ENCODE assay signal across 8 cellular contexts in the genomic region with DNA sequence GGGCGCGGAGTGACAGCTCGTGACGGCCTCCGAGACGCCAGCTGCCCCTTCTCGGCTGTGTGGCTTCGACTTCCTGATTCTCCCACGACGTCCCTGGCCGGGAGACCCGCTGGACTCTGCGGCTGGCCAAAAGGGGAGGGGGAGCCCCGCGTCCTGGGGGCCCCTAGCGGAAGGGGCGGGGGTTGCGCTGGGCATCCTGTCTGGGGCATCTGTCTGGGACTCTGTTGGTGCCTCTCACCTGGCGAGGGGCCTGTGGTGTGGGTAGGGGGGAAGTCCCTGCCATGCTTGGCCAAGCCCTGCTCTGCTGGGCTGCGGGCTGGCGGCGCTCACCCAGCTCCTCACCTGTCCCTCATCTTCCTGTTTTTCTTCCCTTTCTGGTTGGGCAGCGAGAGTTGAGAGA.
A peak's percentile ranks its signal among the peaks of the same experiment; 100 is the strongest.
DNase-seq lines count a peak whose midpoint lies in the region; ATAC-seq, FAIRE-seq and TF ChIP-seq lines count a peak whose summit lies in the region.
"Not testable (repeated sequence)": the region's sequence is repeated elsewhere in the genome, so short reads cannot be mapped to it uniquely, and the experiment has no call there.

No MANE protein-coding gene starts in this region.

- not testable (repeated sequence) for H3K4me1 ChIP-seq in pancreas

- H3K4me3 Mint-ChIP-seq in CD4-positive, alpha-beta T cell, result peak overlapping the region; percentile 78
- peak overlapping the region; percentile 62 for H3K4me3 Mint-ChIP-seq in activated CD4-positive, alpha-beta T cell treated with anti-CD3 and anti-CD28 coated beads, Interleukin-2, amount 10 ng/mL, durations not matched to agents 7 days and 5 days
- H3K4me3 Mint-ChIP-seq in activated naive CD8-positive, alpha-beta T cell treated with anti-CD3 and anti-CD28 coated beads for 36 hours, result peak overlapping the region; percentile 42
- peak overlapping the region; percentile 67 for H3K4me3 Mint-ChIP-seq in endothelial cell (ENCODE audit: unreplicated experiment)
- H3K4me3 Mint-ChIP-seq in stimulated activated naive CD8-positive, alpha-beta T cell treated with anti-CD3 and anti-CD28 coated beads, Interleukin-15, Interleukin-2, amounts not matched to agents 100 ng/mL and 50 ng/mL, for 24 hours, result peak overlapping the region; percentile 67

- H3K27me3 Mint-ChIP-seq in CD4-positive, alpha-beta T cell, result peaks cover 27% of the 10 kb centered on the region
- H3K27me3 Mint-ChIP-seq in activated CD4-positive, alpha-beta T cell treated with anti-CD3 and anti-CD28 coated beads, Interleukin-2, amount 10 ng/mL, durations not matched to agents 7 days and 5 days, result peaks cover 27% of the 10 kb centered on the region
- H3K27me3 Mint-ChIP-seq in activated naive CD8-positive, alpha-beta T cell treated with anti-CD3 and anti-CD28 coated beads for 36 hours, result peaks cover 50% of the 10 kb centered on the region
- H3K27me3 Mint-ChIP-seq in endothelial cell (ENCODE audit: unreplicated experiment), result not testable (repeated sequence)
- H3K27me3 Mint-ChIP-seq in stimulated activated naive CD8-positive, alpha-beta T cell treated with anti-CD3 and anti-CD28 coated beads, Interleukin-15, Interleukin-2, amounts not matched to agents 100 ng/mL and 50 ng/mL, for 24 hours, result peaks cover 29% of the 10 kb centered on the region

- H3K9me3 Mint-ChIP-seq in CD4-positive, alpha-beta T cell; activated CD4-positive, alpha-beta T cell treated with anti-CD3 and anti-CD28 coated beads, Interleukin-2, amount 10 ng/mL, durations not matched to agents 7 days and 5 days; activated naive CD8-positive, alpha-beta T cell treated with anti-CD3 and anti-CD28 coated beads for 36 hours; endothelial cell (ENCODE audit: unreplicated experiment); stimulated activated naive CD8-positive, alpha-beta T cell treated with anti-CD3 and anti-CD28 coated beads, Interleukin-15, Interleukin-2, amounts not matched to agents 100 ng/mL and 50 ng/mL, for 24 hours: not testable (repeated sequence)

- intact Hi-C loops in CD4-positive, alpha-beta T cell (cut with DNase I, micrococcal nuclease); pancreas (cut with DNase I): not testable (repeated sequence)

- TF ChIP-seq CTCF in CD4-positive, alpha-beta T cell (IDR thresholded peaks at IDR 0.05); LNCaP clone FGC (IDR thresholded peaks at IDR 0.05; ENCODE audit: control insufficient read depth, extremely low read depth, insufficient read depth); endothelial cell (IDR thresholded peaks at IDR 0.05; ENCODE audit: unreplicated experiment); pancreas (IDR thresholded peaks at IDR 0.05): not testable (repeated sequence)

- H3K36me3 Mint-ChIP-seq in CD4-positive, alpha-beta T cell (ENCODE audit: low read depth); activated CD4-positive, alpha-beta T cell treated with anti-CD3 and anti-CD28 coated beads, Interleukin-2, amount 10 ng/mL, durations not matched to agents 7 days and 5 days (ENCODE audit: low read depth); activated naive CD8-positive, alpha-beta T cell treated with anti-CD3 and anti-CD28 coated beads for 36 hours; endothelial cell (ENCODE audit: low read depth, unreplicated experiment); stimulated activated naive CD8-positive, alpha-beta T cell treated with anti-CD3 and anti-CD28 coated beads, Interleukin-15, Interleukin-2, amounts not matched to agents 100 ng/mL and 50 ng/mL, for 24 hours (ENCODE audit: low read depth): not testable (repeated sequence)

- peak in 6 of 10 experiments; percentile 1 to 35 (median 7) for DNase-seq in CD4-positive, alpha-beta T cell
- not testable (repeated sequence) for DNase-seq in LNCaP clone FGC (ENCODE audit: low read depth); activated CD4-positive, alpha-beta T cell treated with anti-CD3 and anti-CD28 coated beads, Interleukin-2, amount 10 ng/mL, durations not matched to agents 7 days and 5 days; activated naive CD8-positive, alpha-beta T cell treated with anti-CD3 and anti-CD28 coated beads for 36 hours
- DNase-seq in endothelial cell (ENCODE audit: low spot score), result peak; percentile 8
- peak; percentile 21 for DNase-seq in left kidney (ENCODE audit: low read depth, low spot score)
- DNase-seq in pancreas, result peak in 4 of 6 donors; percentile 25 to 75 (median 48)

- H3K27ac Mint-ChIP-seq in CD4-positive, alpha-beta T cell; activated naive CD8-positive, alpha-beta T cell treated with anti-CD3 and anti-CD28 coated beads for 36 hours; endothelial cell (ENCODE audit: unreplicated experiment); stimulated activated naive CD8-positive, alpha-beta T cell treated with anti-CD3 and anti-CD28 coated beads, Interleukin-15, Interleukin-2, amounts not matched to agents 100 ng/mL and 50 ng/mL, for 24 hours: not testable (repeated sequence)
- H3K27ac Mint-ChIP-seq in activated CD4-positive, alpha-beta T cell treated with anti-CD3 and anti-CD28 coated beads, Interleukin-2, amount 10 ng/mL, durations not matched to agents 7 days and 5 days, result peak overlapping the region; percentile 5

- H3K4me3 ChIP-seq in LNCaP clone FGC (ENCODE audit: low read depth, low read length) (peak overlapping the region; percentile 48; the same call in 1 of the 2 replicates), pancreas (peak overlapping the region in 3 of 4 donors; percentile 31 to 57 (median 53))

- not testable (repeated sequence) for FAIRE-seq in pancreas (lab: Jason Lieb, UNC)

- not testable (repeated sequence) for H3K4me1 Mint-ChIP-seq in CD4-positive, alpha-beta T cell (ENCODE audit: low read depth); activated CD4-positive, alpha-beta T cell treated with anti-CD3 and anti-CD28 coated beads, Interleukin-2, amount 10 ng/mL, durations not matched to agents 7 days and 5 days; activated naive CD8-positive, alpha-beta T cell treated with anti-CD3 and anti-CD28 coated beads for 36 hours; endothelial cell (ENCODE audit: unreplicated experiment); stimulated activated naive CD8-positive, alpha-beta T cell treated with anti-CD3 and anti-CD28 coated beads, Interleukin-15, Interleukin-2, amounts not matched to agents 100 ng/mL and 50 ng/mL, for 24 hours (ENCODE audit: low read depth)

- ATAC-seq in CD4-positive, alpha-beta T cell (ENCODE audit: poor library complexity); pancreas: not testable (repeated sequence)

- not testable (repeated sequence) for H3K27me3 ChIP-seq in CD4-positive, alpha-beta T cell (ENCODE audit: control insufficient read depth, insufficient read depth, low read length); pancreas

- 13 to 23% methylated on average over 8 to 23 of the region's 23 CpGs for WGBS in pancreas, 2 donors

- H3K9me3 ChIP-seq in CD4-positive, alpha-beta T cell (ENCODE audit: control insufficient read depth, low read length); pancreas: not testable (repeated sequence)

- H3K27ac ChIP-seq in CD4-positive, alpha-beta T cell (ENCODE audit: low read depth, low read length); pancreas: not testable (repeated sequence)

- POLR2A ChIA-PET in CD4-positive, alpha-beta T cell (lab: Charles Lee); activated CD4-positive, alpha-beta T cell treated with anti-CD3 and anti-CD28 coated beads, Interleukin-2, amount 10 ng/mL, durations not matched to agents 7 days and 5 days (lab: Charles Lee): not testable (repeated sequence)

- H3K36me3 ChIP-seq in pancreas, result not testable (repeated sequence)

- CTCF ChIA-PET in CD4-positive, alpha-beta T cell (lab: Charles Lee), result interaction anchor here (0.7 to 1.0 kb wide), 2 partner anchors 150 to 162 kb away, joined by 3 to 4 read pairs; no protein-coding TSS in a partner anchor
- CTCF ChIA-PET in activated CD4-positive, alpha-beta T cell treated with anti-CD3 and anti-CD28 coated beads, Interleukin-2, amount 10 ng/mL, durations not matched to agents 7 days and 5 days (lab: Charles Lee), result interaction anchor here (0.7 kb wide), 1 partner anchor 166 kb away, joined by 3 read pairs; no protein-coding TSS in a partner anchor
